1 cellular context compared by ENCODE assay signal in genomic region chr3:169354774-169355501, GRCh38.
TF ChIP-seq lines count a peak whose summit lies in the region.

No MANE protein-coding gene starts in this region.

TF ChIP-seq in SK-N-SH, 30 proteins besides CTCF, POLR2A, EP300 and RAD21 (continued from another document):
- no peak for TF ChIP-seq REST (IDR thresholded peaks at IDR 0.05; ENCODE audit: low read depth, low read length)
